18 cellular contexts compared by ENCODE assay signal in the genomic region with DNA sequence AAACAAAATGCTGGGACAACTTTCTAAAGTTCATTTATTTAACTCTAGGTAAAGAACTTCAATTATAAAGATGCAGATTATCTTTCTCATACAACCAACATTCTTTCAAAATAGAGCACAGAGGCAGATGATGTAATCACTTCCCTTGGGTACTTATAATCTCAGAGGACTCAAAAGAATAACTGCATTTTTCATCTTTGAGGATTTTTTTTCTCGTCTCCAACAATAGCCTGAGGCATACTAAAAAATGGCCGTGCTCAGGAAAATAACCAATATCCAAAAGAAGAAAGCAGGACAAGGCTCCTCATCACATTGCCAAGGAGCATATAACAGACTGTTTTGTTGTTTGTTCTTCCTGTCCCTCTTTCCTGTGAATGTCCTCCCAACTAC.
"Had no signal": no experiment of that assay in that cellular context is flagged by ENCODE, and none has a peak within 500 bp of the region (broad histone marks: within the 10 kb centered on the region; RNA-seq: fewer than 3 reads in every experiment).

No MANE protein-coding gene starts in this region.

- H3K4me3 ChIP-seq: cardiac muscle cell, left lung, tibial nerve, uterus had no signal

- H3K27ac ChIP-seq: cardiac muscle cell, left lung, uterus had no signal

- FAIRE-seq: frontal cortex, keratinocyte had no signal

- H3K4me1 Mint-ChIP-seq: activated CD4-positive, alpha-beta T cell treated with anti-CD3 and anti-CD28 coated beads for 36 hours had no signal

- H3K27me3 Mint-ChIP-seq: activated CD4-positive, alpha-beta T cell treated with anti-CD3 and anti-CD28 coated beads for 36 hours; activated naive CD8-positive, alpha-beta T cell had no signal

- H3K27ac Mint-ChIP-seq: activated CD4-positive, alpha-beta T cell treated with anti-CD3 and anti-CD28 coated beads for 36 hours; activated naive CD8-positive, alpha-beta T cell; activated T-helper 1 cell treated with anti-CD3 and anti-CD28 coated beads, Interleukin-12 subunit alpha, Interleukin-12 subunit beta, Interleukin-2, Interleukin-4 antibody, amounts not matched to agents 30 ng/mL and 10 ng/mL and 1 ng/mL, durations not matched to agents 14 hours and 24 hours and 36 hours; nephron progenitor cell had no signal

- H3K36me3 ChIP-seq: cardiac muscle cell, left lung, tibial nerve, uterus had no signal

- H3K4me3 Mint-ChIP-seq: activated CD4-positive, alpha-beta T cell treated with anti-CD3 and anti-CD28 coated beads for 36 hours; activated naive CD8-positive, alpha-beta T cell; activated T-helper 1 cell treated with anti-CD3 and anti-CD28 coated beads, Interleukin-12 subunit alpha, Interleukin-12 subunit beta, Interleukin-2, Interleukin-4 antibody, amounts not matched to agents 30 ng/mL and 10 ng/mL and 1 ng/mL, durations not matched to agents 14 hours and 24 hours and 36 hours; nephron progenitor cell had no signal

- H3K9me3 Mint-ChIP-seq: activated T-helper 1 cell treated with anti-CD3 and anti-CD28 coated beads, Interleukin-12 subunit alpha, Interleukin-12 subunit beta, Interleukin-2, Interleukin-4 antibody, amounts not matched to agents 30 ng/mL and 10 ng/mL and 1 ng/mL, durations not matched to agents 14 hours and 24 hours and 36 hours; nephron progenitor cell had no signal

- H3K36me3 Mint-ChIP-seq: activated naive CD8-positive, alpha-beta T cell had no signal

- H3K4me1 ChIP-seq: left lung, uterus had no signal

- DNase-seq: activated CD4-positive, alpha-beta T cell treated with anti-CD3 and anti-CD28 coated beads for 36 hours; activated CD4-positive, alpha-beta T cell treated with anti-CD3 and anti-CD28 coated beads, Interleukin-2, amount 50 U/mL, for 48 hours; activated T-cell treated with anti-CD3 and anti-CD28 coated beads for 4 hours; amniotic stem cell; hypothalamus; left lung; midbrain; nephron progenitor cell; stimulated activated CD4-positive, alpha-beta T cell treated with anti-CD3 and anti-CD28 coated beads, Interleukin-2, amount 100 ng/mL, for 24 hours; stimulated activated naive CD8-positive, alpha-beta T cell treated with anti-CD3 and anti-CD28 coated beads, Interleukin-15, Interleukin-2, amounts not matched to agents 100 U/mL and 50 U/mL, for 24 hours; substantia nigra; uterus had no signal

- H3K9me3 ChIP-seq: left lung, tibial nerve, uterus had no signal

- H3K27me3 ChIP-seq: cardiac muscle cell, left lung, tibial nerve, uterus had no signal
